In genomic region chr17:74776990-74777389, GRCh38 we compare ENCODE assay signal across 8 cellular contexts. TPM values are rescaled to one million over a fixed set of nuclear protein-coding genes. Genes with fewer than 3 reads are reported as not detected.
DNase-seq lines count a peak whose midpoint lies in the region; ATAC-seq and TF ChIP-seq lines count a peak whose summit lies in the region.

No MANE protein-coding gene starts in this region.

- no peaks in the 10 kb centered on the region for H3K9me3 ChIP-seq in CD8-positive, alpha-beta T cell (ENCODE audit: low read length)
- H3K9me3 ChIP-seq in NT2/D1 (ENCODE audit: insufficient read depth, low read length): no peaks in the 10 kb centered on the region
- no peaks in the 10 kb centered on the region for H3K9me3 ChIP-seq in neutrophil

- peak overlapping the region; percentile 99 for H3K4me3 Mint-ChIP-seq in CD8-positive, alpha-beta T cell
- peak overlapping the region; percentile 99 for H3K4me3 Mint-ChIP-seq in endothelial cell (ENCODE audit: unreplicated experiment)

- H3K27me3 ChIP-seq in CD8-positive, alpha-beta T cell (ENCODE audit: insufficient read depth, low read length): no peaks in the 10 kb centered on the region
- H3K27me3 ChIP-seq in NT2/D1 (ENCODE audit: insufficient read depth, insufficient read length) (no peaks in the 10 kb centered on the region), neutrophil (no peaks in the 10 kb centered on the region)

- H3K36me3 Mint-ChIP-seq in CD8-positive, alpha-beta T cell: peaks cover 38% of the 10 kb centered on the region
- peaks cover 13% of the 10 kb centered on the region for H3K36me3 Mint-ChIP-seq in endothelial cell (ENCODE audit: low read depth, unreplicated experiment)

- H3K4me1 ChIP-seq in CD8-positive, alpha-beta T cell (ENCODE audit: insufficient read depth, low read length): peaks cover 53% of the 10 kb centered on the region
- H3K4me1 ChIP-seq in NT2/D1 (ENCODE audit: insufficient read depth, insufficient read length): no peaks in the 10 kb centered on the region
- H3K4me1 ChIP-seq in neutrophil (ENCODE audit: control insufficient read depth in 1 of 2, insufficient read depth in 1 of 2, low read depth in 1 of 2, low read length in 1 of 2): peaks cover 64 to 66% of the 10 kb centered on the region in 2 experiments

- TF ChIP-seq CTCF in CD8-positive, alpha-beta T cell (IDR thresholded peaks at IDR 0.05): no peak
- TF ChIP-seq CTCF in endothelial cell (IDR thresholded peaks at IDR 0.05; ENCODE audit: unreplicated experiment): no peak
- no peak for TF ChIP-seq CTCF in neutrophil (IDR thresholded peaks at IDR 0.05)

- no peak for ATAC-seq in CD8-positive, alpha-beta T cell
- ATAC-seq in GM19395 (IDR thresholded peaks at IDR 0.05; ENCODE audit: unreplicated experiment): no peak

- no peaks in the 10 kb centered on the region for H3K27me3 Mint-ChIP-seq in CD8-positive, alpha-beta T cell (ENCODE audit: low read depth)
- H3K27me3 Mint-ChIP-seq in endothelial cell (ENCODE audit: unreplicated experiment): peaks cover 18% of the 10 kb centered on the region

- peaks cover 18% of the 10 kb centered on the region for H3K36me3 ChIP-seq in CD8-positive, alpha-beta T cell (ENCODE audit: insufficient read depth, low read length)
- H3K36me3 ChIP-seq in NT2/D1 (ENCODE audit: insufficient read depth, insufficient read length, low read length) (peaks cover 58% of the 10 kb centered on the region), neutrophil (peaks cover 7% of the 10 kb centered on the region)

- POLR2A ChIA-PET in CD8-positive, alpha-beta T cell (lab: Charles Lee): interaction anchor here (0.7 to 2.5 kb wide), 7 partner anchors 18 to 120 kb away, joined by 3 to 23 read pairs (median 6); partner anchors contain the start of genes FDXR and RAB37

- H3K27ac ChIP-seq in CD8-positive, alpha-beta T cell (ENCODE audit: low read depth, low read length): no peak overlapping the region
- H3K27ac ChIP-seq in neutrophil: peak overlapping the region; percentile 94

- H3K9me3 Mint-ChIP-seq in CD8-positive, alpha-beta T cell: no peaks in the 10 kb centered on the region
- H3K9me3 Mint-ChIP-seq in endothelial cell (ENCODE audit: unreplicated experiment): no peaks in the 10 kb centered on the region

- peak overlapping the region; percentile 83 for H3K4me3 ChIP-seq in CD8-positive, alpha-beta T cell (ENCODE audit: low read depth, low read length)
- H3K4me3 ChIP-seq in NT2/D1 (ENCODE audit: insufficient read length, low read depth) (peak overlapping the region; percentile 89), neutrophil (ENCODE audit: low read depth in 1 of 2, low read length in 1 of 2) (peak overlapping the region; percentile 64 to 82)

- CTCF ChIA-PET in CD8-positive, alpha-beta T cell (lab: Charles Lee): interaction anchor here (1.0 to 16.5 kb wide), 7 partner anchors 14 to 119 kb away, joined by 5 to 196 read pairs (median 60); partner anchors contain the start of gene RAB37

- H3K9ac ChIP-seq in NT2/D1 (ENCODE audit: insufficient read length, low read depth): peak overlapping the region; percentile 93

- H3K4me1 Mint-ChIP-seq in CD8-positive, alpha-beta T cell (ENCODE audit: low read depth): peaks cover 68% of the 10 kb centered on the region
- peaks cover 43% of the 10 kb centered on the region for H3K4me1 Mint-ChIP-seq in endothelial cell (ENCODE audit: unreplicated experiment)

- intact Hi-C loops in CD8-positive, alpha-beta T cell (cut with DNase I, micrococcal nuclease): loop anchor here (1.0 kb wide), 4 partner anchors 14 to 96 kb away; partner anchors contain the start of gene NHERF1 (in 2 of the 2)

- H3K27ac Mint-ChIP-seq in CD8-positive, alpha-beta T cell: no peak overlapping the region
- no peak overlapping the region for H3K27ac Mint-ChIP-seq in endothelial cell (ENCODE audit: unreplicated experiment)

- DNase-seq in CD8-positive, alpha-beta T cell: no peak
- DNase-seq in NT2/D1 (ENCODE audit: low read depth, low spot score) (no peak), endothelial cell (ENCODE audit: low spot score) (no peak), T-helper 9 cell (no peak), NCI-H1694 (lab: John Stamatoyannopoulos, UW) (no peak), SK-N-DZ (ENCODE audit: low spot score) (no peak)

RNA-seq across cellular contexts. Expression of gene NAT9, which starts 0.8 kb away (rescaled TPM):
- 10 to 100 TPM; 37.9 to 41.1 TPM for total RNA-seq in CD8-positive, alpha-beta T cell
- 50.1 TPM for total RNA-seq in endothelial cell (ENCODE audit: unreplicated experiment)
- 71.2 and 88.7 TPM in 2 replicates for polyA plus RNA-seq in SK-N-DZ (2014; cell fraction: cytosol; rRNA removed)
- polyA plus RNA-seq in SK-N-DZ (2014; cell fraction: nucleus; rRNA removed): 564 and 609 TPM in 2 replicates

RNA-seq across cellular contexts. Expression of gene NHERF1, which starts 28.6 kb away (rescaled TPM):
- total RNA-seq in CD8-positive, alpha-beta T cell: 10 to 100 TPM; 72.5 to 73.7 TPM
- 30.5 TPM for total RNA-seq in endothelial cell (ENCODE audit: unreplicated experiment)
- polyA plus RNA-seq in SK-N-DZ (2014; cell fraction: cytosol; rRNA removed): 25.8 and 39.1 TPM in 2 replicates
- polyA plus RNA-seq in SK-N-DZ (2014; cell fraction: nucleus; rRNA removed): 15.7 and 16.5 TPM in 2 replicates

RNA-seq across cellular contexts. Expression of gene RAB37, which starts 39.9 kb away (rescaled TPM):
- 10 to 100 TPM; 33.7 to 36.0 TPM for total RNA-seq in CD8-positive, alpha-beta T cell
- 2.5 TPM for total RNA-seq in endothelial cell (ENCODE audit: unreplicated experiment)
- 0.08 and 0.16 TPM in 2 replicates for polyA plus RNA-seq in SK-N-DZ (2014; cell fraction: cytosol; rRNA removed)
- polyA plus RNA-seq in SK-N-DZ (2014; cell fraction: nucleus; rRNA removed): 0.30 TPM in 2 replicates
